1 cellular context compared by ENCODE assay signal in genomic region chr1:62687421-62687902, GRCh38.
A peak's percentile ranks its signal among the peaks of the same experiment; 100 is the strongest.
TF ChIP-seq lines count a peak whose summit lies in the region.

No MANE protein-coding gene starts in this region.

TF ChIP-seq in HepG2, 621 proteins besides CTCF, POLR2A, EP300 and RAD21 (continued from another document):
- no peak for TF ChIP-seq THAP8 (CRISPR knock-in tag; IDR thresholded peaks at IDR 0.05; ENCODE audit: borderline replicate concordance)
- TF ChIP-seq TOPORS (CRISPR knock-in tag; IDR thresholded peaks at IDR 0.05): no peak
- TF ChIP-seq SMAD9 (CRISPR knock-in tag; IDR thresholded peaks at IDR 0.05): no peak
- TF ChIP-seq HOXA9 (CRISPR knock-in tag; IDR thresholded peaks at IDR 0.05; ENCODE audit: borderline replicate concordance): no peak
- no peak for TF ChIP-seq NFIB (CRISPR knock-in tag; IDR thresholded peaks at IDR 0.05; ENCODE audit: borderline replicate concordance)
- TF ChIP-seq ATF4 (CRISPR knock-in tag; IDR thresholded peaks at IDR 0.05): no peak
- peak; percentile 61 for TF ChIP-seq HNF4A (CRISPR knock-in tag; IDR thresholded peaks at IDR 0.05)
- no peak for TF ChIP-seq MNT (IDR thresholded peaks at IDR 0.05)
- TF ChIP-seq ZNF451 (CRISPR knock-in tag; IDR thresholded peaks at IDR 0.05): no peak
- TF ChIP-seq ZNF292 (CRISPR knock-in tag; IDR thresholded peaks at IDR 0.05; ENCODE audit: borderline replicate concordance, low read depth): peak; percentile 78; the same call in 1 of the 2 replicates
- no peak for TF ChIP-seq ZNF639 (CRISPR knock-in tag; conservative IDR thresholded peaks at IDR 0.05)
- TF ChIP-seq PAF1 (CRISPR knock-in tag; IDR thresholded peaks at IDR 0.05): no peak
- TF ChIP-seq KDM1A (CRISPR knock-in tag; IDR thresholded peaks at IDR 0.05): no peak
- 0 out of 2 replicates have a peak, but pooled peaks have one; percentile 24 for TF ChIP-seq HDAC1 (CRISPR knock-in tag; IDR thresholded peaks at IDR 0.05)
- TF ChIP-seq BCL6 (CRISPR knock-in tag; IDR thresholded peaks at IDR 0.05): peak; percentile 51
- 0 out of 2 replicates have a peak, but pooled peaks have one; percentile 28 for TF ChIP-seq KLF6 (CRISPR knock-in tag; IDR thresholded peaks at IDR 0.05)
- no peak for TF ChIP-seq ZNF468 (CRISPR knock-in tag; IDR thresholded peaks at IDR 0.05)
TF ChIP-seq in HepG2: peak in this region for 68.
